ENCODE assay signal across 33 cellular contexts in the genomic region with DNA sequence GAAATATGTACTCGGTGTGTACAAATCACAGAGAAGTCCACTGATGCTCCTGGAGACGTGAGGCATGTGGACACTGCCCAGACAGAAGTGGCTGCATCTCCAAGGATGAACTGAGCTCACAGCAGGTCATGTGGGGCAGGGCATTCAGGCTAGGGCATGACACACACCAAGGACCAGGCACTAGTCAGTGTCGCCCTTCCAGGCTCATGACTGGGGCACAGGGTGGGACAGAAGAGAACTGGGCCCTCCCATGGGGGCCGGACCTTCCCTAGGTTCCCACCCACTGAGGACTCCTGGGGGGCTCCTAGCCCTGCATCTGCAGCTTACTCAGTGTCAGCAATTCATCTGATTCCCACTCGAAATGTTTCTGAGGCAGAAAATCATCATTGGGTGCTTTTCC.
"Had no signal": no experiment of that assay in that cellular context is flagged by ENCODE, and none has a peak within 500 bp of the region (broad histone marks: within the 10 kb centered on the region; RNA-seq: fewer than 3 reads in every experiment).

No MANE protein-coding gene starts in this region.

- H3K27me3 Mint-ChIP-seq: activated CD4-positive, alpha-beta T cell treated with anti-CD3 and anti-CD28 coated beads, Interleukin-2, amount 10 ng/mL, durations not matched to agents 24 days and 14 days had no signal

- H3K4me1 Mint-ChIP-seq: activated naive CD4-positive, alpha-beta T cell treated with anti-CD3 and anti-CD28 coated beads, Interleukin-2, amount 10 ng/mL, durations not matched to agents 7 days and 5 days; activated naive CD8-positive, alpha-beta T cell treated with anti-CD3 and anti-CD28 coated beads, Interleukin-2, amount 10 ng/mL, durations not matched to agents 7 days and 5 days; central memory CD8-positive, alpha-beta T cell had no signal

- H3K4me1 ChIP-seq: ascending aorta, breast epithelium, esophagus muscularis mucosa, foreskin keratinocyte, gastrocnemius medialis had no signal

- ATAC-seq: activated CD4-positive, alpha-beta T cell treated with anti-CD3 and anti-CD28 coated beads for 36 hours; activated CD8-positive, alpha-beta T cell treated with anti-CD3 and anti-CD28 coated beads, Interleukin-2, amount 10 ng/mL, durations not matched to agents 7 days and 5 days; activated naive CD4-positive, alpha-beta T cell treated with anti-CD3 and anti-CD28 coated beads, Interleukin-2, amount 50 U/mL, for 72 hours; activated T-cell treated with anti-CD3 and anti-CD28 coated beads, Interleukin-2, amount 50 U/mL, for 72 hours; effector memory CD8-positive, alpha-beta T cell; foreskin keratinocyte; gastrocnemius medialis; T-helper 17 cell had no signal

- H3K27me3 ChIP-seq: ascending aorta, cardiac muscle cell, foreskin keratinocyte, gastrocnemius medialis had no signal

- H3K9me3 Mint-ChIP-seq: activated naive CD4-positive, alpha-beta T cell treated with anti-CD3 and anti-CD28 coated beads, Interleukin-2, amount 10 ng/mL, durations not matched to agents 7 days and 5 days; activated naive CD8-positive, alpha-beta T cell treated with anti-CD3 and anti-CD28 coated beads, Interleukin-2, amount 10 ng/mL, durations not matched to agents 7 days and 5 days; activated T-cell treated with anti-CD3 and anti-CD28 coated beads, Interleukin-2, amount 50 U/mL, for 72 hours; central memory CD8-positive, alpha-beta T cell; effector memory CD8-positive, alpha-beta T cell; T-helper 2 cell treated with Interferon-gamma antibody and Interleukin-4, amounts not matched to agents 5 μg/mL and 100 μg/mL, for 36 hours had no signal

- H3K4me3 ChIP-seq: ascending aorta, breast epithelium, cardiac muscle cell, esophagus muscularis mucosa, gastrocnemius medialis had no signal

- H3K9me3 ChIP-seq: ascending aorta, gastrocnemius medialis had no signal

- H3K27ac ChIP-seq: ascending aorta, breast epithelium, cardiac muscle cell, esophagus muscularis mucosa, foreskin keratinocyte, gastrocnemius medialis had no signal

- H3K36me3 Mint-ChIP-seq: activated CD4-positive, alpha-beta memory T cell treated with anti-CD3 and anti-CD28 coated beads for 36 hours; activated naive CD4-positive, alpha-beta T cell treated with anti-CD3 and anti-CD28 coated beads, Interleukin-2, amount 10 ng/mL, durations not matched to agents 7 days and 5 days; activated naive CD8-positive, alpha-beta T cell treated with anti-CD3 and anti-CD28 coated beads, Interleukin-2, amount 10 ng/mL, durations not matched to agents 7 days and 5 days; brain had no signal

- H3K4me3 Mint-ChIP-seq: activated CD4-positive, alpha-beta memory T cell treated with anti-CD3 and anti-CD28 coated beads for 36 hours; activated CD4-positive, alpha-beta T cell treated with anti-CD3 and anti-CD28 coated beads for 36 hours; activated CD4-positive, alpha-beta T cell treated with anti-CD3 and anti-CD28 coated beads, Interleukin-2, amount 10 ng/mL, durations not matched to agents 24 days and 14 days; activated CD8-positive, alpha-beta T cell treated with anti-CD3 and anti-CD28 coated beads, Interleukin-2, amount 10 ng/mL, durations not matched to agents 7 days and 5 days; activated naive CD4-positive, alpha-beta T cell treated with anti-CD3 and anti-CD28 coated beads, Interleukin-2, amount 10 ng/mL, durations not matched to agents 7 days and 5 days; activated naive CD8-positive, alpha-beta T cell treated with anti-CD3 and anti-CD28 coated beads, Interleukin-2, amount 10 ng/mL, durations not matched to agents 7 days and 5 days; activated T-cell treated with anti-CD3 and anti-CD28 coated beads, Interleukin-2, amount 50 U/mL, for 24 hours; activated T-cell treated with anti-CD3 and anti-CD28 coated beads, Interleukin-2, amount 50 U/mL, for 72 hours; brain; central memory CD8-positive, alpha-beta T cell; effector memory CD8-positive, alpha-beta T cell; T-helper 17 cell; T-helper 2 cell treated with Interferon-gamma antibody and Interleukin-4, amounts not matched to agents 5 μg/mL and 100 μg/mL, for 36 hours had no signal

- H3K36me3 ChIP-seq: ascending aorta, breast epithelium, cardiac muscle cell, esophagus muscularis mucosa, gastrocnemius medialis had no signal

- DNase-seq: activated CD4-positive, alpha-beta memory T cell treated with anti-CD3 and anti-CD28 coated beads for 36 hours; activated CD4-positive, alpha-beta T cell treated with anti-CD3 and anti-CD28 coated beads for 36 hours; activated CD4-positive, alpha-beta T cell treated with anti-CD3 and anti-CD28 coated beads, Interleukin-2, amount 10 ng/mL, durations not matched to agents 24 days and 14 days; activated CD4-positive, CD25-positive, alpha-beta regulatory T cell; activated CD4-positive, CD25-positive, alpha-beta regulatory T cell treated with anti-CD3 and anti-CD28 coated beads, Interleukin-2, amount 50 U/mL, for 72 hours; activated CD8-positive, alpha-beta memory T cell treated with anti-CD3 and anti-CD28 coated beads, Interleukin-2, amount 50 U/mL, for 48 hours; activated CD8-positive, alpha-beta T cell treated with anti-CD3 and anti-CD28 coated beads, Interleukin-2, amount 10 ng/mL, durations not matched to agents 7 days and 5 days; activated gamma-delta T cell; activated naive CD4-positive, alpha-beta T cell; activated naive CD4-positive, alpha-beta T cell treated with anti-CD3 and anti-CD28 coated beads, Interleukin-2, amount 10 ng/mL, durations not matched to agents 7 days and 5 days; activated naive CD8-positive, alpha-beta T cell treated with anti-CD3 and anti-CD28 coated beads, Interleukin-2, amount 10 ng/mL, durations not matched to agents 7 days and 5 days; activated T-cell treated with anti-CD3 and anti-CD28 coated beads for 4 hours; activated T-cell treated with anti-CD3 and anti-CD28 coated beads, Interleukin-2, amount 50 U/mL, for 24 hours; activated T-cell treated with anti-CD3 and anti-CD28 coated beads, Interleukin-2, amount 50 U/mL, for 72 hours; cortex of kidney; dermis blood vessel endothelial cell; effector CD4-positive, alpha-beta T cell; effector memory CD8-positive, alpha-beta T cell; erythroblast; foreskin keratinocyte; gastrocnemius medialis; glutamatergic neuron; T-helper 1 cell; T-helper 17 cell; T1000 had no signal

- H3K27ac Mint-ChIP-seq: activated CD4-positive, alpha-beta memory T cell treated with anti-CD3 and anti-CD28 coated beads for 36 hours; activated CD4-positive, alpha-beta T cell treated with anti-CD3 and anti-CD28 coated beads for 36 hours; activated CD4-positive, alpha-beta T cell treated with anti-CD3 and anti-CD28 coated beads, Interleukin-2, amount 10 ng/mL, durations not matched to agents 24 days and 14 days; activated CD8-positive, alpha-beta T cell treated with anti-CD3 and anti-CD28 coated beads, Interleukin-2, amount 10 ng/mL, durations not matched to agents 7 days and 5 days; activated naive CD4-positive, alpha-beta T cell treated with anti-CD3 and anti-CD28 coated beads, Interleukin-2, amount 10 ng/mL, durations not matched to agents 7 days and 5 days; activated naive CD8-positive, alpha-beta T cell treated with anti-CD3 and anti-CD28 coated beads, Interleukin-2, amount 10 ng/mL, durations not matched to agents 7 days and 5 days; activated T-cell treated with anti-CD3 and anti-CD28 coated beads, Interleukin-2, amount 50 U/mL, for 24 hours; activated T-cell treated with anti-CD3 and anti-CD28 coated beads, Interleukin-2, amount 50 U/mL, for 72 hours; effector memory CD8-positive, alpha-beta T cell; T-helper 17 cell; T-helper 2 cell treated with Interferon-gamma antibody and Interleukin-4, amounts not matched to agents 5 μg/mL and 100 μg/mL, for 36 hours had no signal
